19 cellular contexts compared by ENCODE assay signal in genomic region chr1:97726386-97726785, GRCh38.
"Had no signal": no experiment of that assay in that cellular context is flagged by ENCODE, and none has a peak within 500 bp of the region (broad histone marks: within the 10 kb centered on the region; RNA-seq: fewer than 3 reads in every experiment).

No MANE protein-coding gene starts in this region.

- H3K4me3 ChIP-seq: breast epithelium, hepatocyte, left ventricle myocardium inferior, smooth muscle cell, transverse colon, vagina had no signal

- H3K27ac ChIP-seq: breast epithelium, hepatocyte, left ventricle myocardium inferior, transverse colon, vagina had no signal

- H3K9me3 ChIP-seq: breast epithelium, transverse colon, vagina had no signal

- H3K36me3 ChIP-seq: breast epithelium, left ventricle myocardium inferior, transverse colon, vagina had no signal

- H3K27me3 ChIP-seq: breast epithelium, hepatocyte, transverse colon, vagina had no signal

- H3K4me2 ChIP-seq: hepatocyte, smooth muscle cell had no signal

- H3K4me1 ChIP-seq: breast epithelium, left ventricle myocardium inferior, transverse colon, vagina had no signal

- H3K79me2 ChIP-seq: hepatocyte had no signal

- H3K27ac Mint-ChIP-seq: dendritic cell treated with granulocyte-macrophage colony-stimulating factor and Interleukin-4, amounts not matched to agents 40 ng/mL and 50 ng/mL, for 4 days had no signal

- ATAC-seq: natural killer cell treated with Interleukin-12 subunit alpha and Interleukin-12 subunit beta and Interleukin-15 and Interleukin-18, amount 100 ng/mL, for 72 hours; right cardiac atrium; stimulated activated naive CD8-positive, alpha-beta T cell treated with anti-CD3 and anti-CD28 coated beads, Interleukin-15, Interleukin-2, amounts not matched to agents 100 U/mL and 50 U/mL, for 24 hours had no signal

- H2AFZ ChIP-seq: hepatocyte had no signal

- H3K4me3 Mint-ChIP-seq: dendritic cell treated with granulocyte-macrophage colony-stimulating factor and Interleukin-4, amounts not matched to agents 40 ng/mL and 50 ng/mL, for 4 days; natural killer cell treated with Interleukin-12 subunit alpha and Interleukin-12 subunit beta and Interleukin-15 and Interleukin-18, amount 100 ng/mL, for 72 hours had no signal

- DNase-seq: activated CD4-positive, CD25-positive, alpha-beta regulatory T cell; activated naive CD4-positive, alpha-beta T cell; activated T-cell treated with anti-CD3 and anti-CD28 coated beads for 4 hours; aorta; effector memory CD4-positive, alpha-beta T cell; left ventricle myocardium inferior; mesendoderm; nucleus accumbens; right cardiac atrium; stimulated activated CD4-positive, alpha-beta T cell treated with anti-CD3 and anti-CD28 coated beads, Interleukin-4, amount 100 ng/mL, for 4 hours; stimulated activated CD8-positive, alpha-beta memory T cell treated with anti-CD3 and anti-CD28 coated beads, Interleukin-4, amount 100 ng/mL, for 48 hours; stimulated activated naive CD8-positive, alpha-beta T cell treated with anti-CD3 and anti-CD28 coated beads, Interleukin-15, Interleukin-2, amounts not matched to agents 100 U/mL and 50 U/mL, for 24 hours; transverse colon had no signal
